ENCODE assay signal across 11 cellular contexts in genomic region chr19:18155095-18156087, GRCh38. TPM values are rescaled to one million over a fixed set of nuclear protein-coding genes. Genes with fewer than 3 reads are reported as not detected.
A peak's percentile ranks its signal among the peaks of the same experiment; 100 is the strongest.
DNase-seq lines count a peak whose midpoint lies in the region; ATAC-seq and TF ChIP-seq lines count a peak whose summit lies in the region.
"Had no signal": no experiment of that assay in that cellular context is flagged by ENCODE, and none has a peak within 500 bp of the region (broad histone marks: within the 10 kb centered on the region; RNA-seq: fewer than 3 reads in every experiment).

No MANE protein-coding gene starts in this region.

- POLR2A ChIA-PET in activated CD4-positive, alpha-beta memory T cell treated with anti-CD3 and anti-CD28 coated beads for 36 hours (lab: Charles Lee): no interaction called here

- TF ChIP-seq CTCF in left ventricle myocardium inferior (IDR thresholded peaks at IDR 0.05; ENCODE audit: borderline replicate concordance) (no peak), chondrocyte (IDR thresholded peaks at IDR 0.05) (no peak), nephron (IDR thresholded peaks at IDR 0.05; ENCODE audit: unreplicated experiment in 3 of 3) (no peak), vagina (IDR thresholded peaks at IDR 0.05) (no peak), osteocyte (IDR thresholded peaks at IDR 0.05) (no peak)

- H3K27me3 Mint-ChIP-seq in chondrocyte (ENCODE audit: low read depth): no peaks in the 10 kb centered on the region
- no peaks in the 10 kb centered on the region for H3K27me3 Mint-ChIP-seq in nephron (ENCODE audit: low read depth)
- no peaks in the 10 kb centered on the region for H3K27me3 Mint-ChIP-seq in stimulated activated naive B cell treated with anti-CD40 and anti-IgM and Interleukin-4, amounts not matched to agents 10 μg/mL and 1 μg/mL and 100 μg/mL, for 72 hours
- no peaks in the 10 kb centered on the region for H3K27me3 Mint-ChIP-seq in osteocyte (ENCODE audit: unreplicated experiment)
- H3K27me3 Mint-ChIP-seq in activated CD4-positive, alpha-beta memory T cell treated with anti-CD3 and anti-CD28 coated beads for 36 hours: no peaks in the 10 kb centered on the region

- H3K4me3 ChIP-seq in left ventricle myocardium inferior (no peak overlapping the region), vagina (no peak overlapping the region)

- peaks cover 11% of the 10 kb centered on the region for H3K36me3 ChIP-seq in left ventricle myocardium inferior
- no peaks in the 10 kb centered on the region for H3K36me3 ChIP-seq in vagina

- H3K27ac ChIP-seq in left ventricle myocardium inferior (replicated peaks) (peak overlapping the region; percentile 99), vagina (peak overlapping the region; percentile 76)

- H3K27ac Mint-ChIP-seq in chondrocyte (ENCODE audit: unreplicated experiment) (no peak overlapping the region), nephron (no peak overlapping the region), osteocyte (ENCODE audit: unreplicated experiment) (no peak overlapping the region)
- no peak overlapping the region for H3K27ac Mint-ChIP-seq in stimulated activated naive B cell treated with anti-CD40 and anti-IgM and Interleukin-4, amounts not matched to agents 10 μg/mL and 1 μg/mL and 100 μg/mL, for 72 hours
- H3K27ac Mint-ChIP-seq in activated CD4-positive, alpha-beta memory T cell treated with anti-CD3 and anti-CD28 coated beads for 36 hours: no peak overlapping the region

- no peak overlapping the region for H3K4me3 Mint-ChIP-seq in chondrocyte (ENCODE audit: unreplicated experiment)
- peak overlapping the region; percentile 60 to 87 (median 68) for H3K4me3 Mint-ChIP-seq in nephron
- no peak overlapping the region for H3K4me3 Mint-ChIP-seq in stimulated activated naive B cell treated with anti-CD40 and anti-IgM and Interleukin-4, amounts not matched to agents 10 μg/mL and 1 μg/mL and 100 μg/mL, for 72 hours
- H3K4me3 Mint-ChIP-seq in osteocyte (ENCODE audit: unreplicated experiment): no peak overlapping the region
- H3K4me3 Mint-ChIP-seq in activated CD4-positive, alpha-beta memory T cell treated with anti-CD3 and anti-CD28 coated beads for 36 hours: no peak overlapping the region

- CTCF ChIA-PET in activated CD4-positive, alpha-beta memory T cell treated with anti-CD3 and anti-CD28 coated beads for 36 hours (lab: Charles Lee): interaction anchor here (1.7 kb wide), 1 partner anchor 12 kb away, joined by 5 read pairs; no protein-coding TSS in a partner anchor

- no peak for ATAC-seq in left ventricle myocardium superior
- ATAC-seq in stimulated activated naive B cell treated with anti-CD40 and anti-IgM and Interleukin-4, amounts not matched to agents 10 μg/mL and 1 μg/mL and 100 μg/mL, for 72 hours (replicated peaks): no peak

- peaks cover 37% of the 10 kb centered on the region for H3K4me1 Mint-ChIP-seq in chondrocyte (ENCODE audit: low read depth)
- H3K4me1 Mint-ChIP-seq in nephron: peaks cover 25% of the 10 kb centered on the region
- peaks cover 25 to 45% of the 10 kb centered on the region in 2 donors for H3K4me1 Mint-ChIP-seq in stimulated activated naive B cell treated with anti-CD40 and anti-IgM and Interleukin-4, amounts not matched to agents 10 μg/mL and 1 μg/mL and 100 μg/mL, for 72 hours
- H3K4me1 Mint-ChIP-seq in osteocyte (ENCODE audit: unreplicated experiment): peaks cover 52% of the 10 kb centered on the region
- peaks cover 24% of the 10 kb centered on the region for H3K4me1 Mint-ChIP-seq in activated CD4-positive, alpha-beta memory T cell treated with anti-CD3 and anti-CD28 coated beads for 36 hours (ENCODE audit: low read depth)

- TF ChIP-seq POLR2A in vagina (IDR thresholded peaks at IDR 0.05): no peak

- intact Hi-C loops in left ventricle myocardium inferior (cut with micrococcal nuclease): no loop called here
- intact Hi-C loops in left ventricle myocardium superior (cut with micrococcal nuclease): no loop called here
- intact Hi-C loops in vagina (cut with DNase I): no loop called here
- intact Hi-C loops in activated CD4-positive, alpha-beta memory T cell treated with anti-CD3 and anti-CD28 coated beads for 36 hours (cut with micrococcal nuclease): no loop called here

- H3K27me3 ChIP-seq in left ventricle myocardium inferior (ENCODE audit: low read depth) (no peaks in the 10 kb centered on the region), vagina (no peaks in the 10 kb centered on the region)

- H3K9me3 ChIP-seq in left ventricle myocardium inferior (replicated peaks) (no peaks in the 10 kb centered on the region), vagina (no peaks in the 10 kb centered on the region)

- no peaks in the 10 kb centered on the region for H3K9me3 Mint-ChIP-seq in chondrocyte (ENCODE audit: low read depth)
- H3K9me3 Mint-ChIP-seq in nephron: no peaks in the 10 kb centered on the region
- H3K9me3 Mint-ChIP-seq in stimulated activated naive B cell treated with anti-CD40 and anti-IgM and Interleukin-4, amounts not matched to agents 10 μg/mL and 1 μg/mL and 100 μg/mL, for 72 hours: no peaks in the 10 kb centered on the region
- no peaks in the 10 kb centered on the region for H3K9me3 Mint-ChIP-seq in osteocyte (ENCODE audit: unreplicated experiment)
- H3K9me3 Mint-ChIP-seq in activated CD4-positive, alpha-beta memory T cell treated with anti-CD3 and anti-CD28 coated beads for 36 hours: no peaks in the 10 kb centered on the region
- H3K9me3 Mint-ChIP-seq: HFFc6 had no signal

- H3K4me1 ChIP-seq in left ventricle myocardium inferior (peaks cover 67% of the 10 kb centered on the region), vagina (peaks cover 64% of the 10 kb centered on the region)

- DNase-seq in left ventricle myocardium inferior (no peak), left ventricle myocardium superior (no peak), chondrocyte (ENCODE audit: low spot score) (peak; percentile 89), vagina (ENCODE audit: extremely low spot score in 2 of 2) (no peak), osteocyte (ENCODE audit: extremely low spot score, unreplicated experiment) (no peak)
- DNase-seq in stimulated activated naive B cell treated with anti-CD40 and anti-IgM and Interleukin-4, amounts not matched to agents 10 μg/mL and 1 μg/mL and 100 μg/mL, for 72 hours: no peak
- DNase-seq in activated CD4-positive, alpha-beta memory T cell treated with anti-CD3 and anti-CD28 coated beads for 36 hours: no peak
- DNase-seq: glutamatergic neuron, HFFc6, kidney had no signal

- peaks cover under 1% of the 10 kb centered on the region for H3K36me3 Mint-ChIP-seq in chondrocyte (ENCODE audit: low read depth)
- H3K36me3 Mint-ChIP-seq in nephron (ENCODE audit: low read depth): peaks cover 10% of the 10 kb centered on the region
- peaks cover 13 to 17% of the 10 kb centered on the region in 2 donors for H3K36me3 Mint-ChIP-seq in stimulated activated naive B cell treated with anti-CD40 and anti-IgM and Interleukin-4, amounts not matched to agents 10 μg/mL and 1 μg/mL and 100 μg/mL, for 72 hours
- H3K36me3 Mint-ChIP-seq in osteocyte (ENCODE audit: unreplicated experiment): no peaks in the 10 kb centered on the region
- H3K36me3 Mint-ChIP-seq in activated CD4-positive, alpha-beta memory T cell treated with anti-CD3 and anti-CD28 coated beads for 36 hours: no peaks in the 10 kb centered on the region

RNA-seq across cellular contexts. Expression of gene PIK3R2, which starts 2.4 kb away (rescaled TPM):
- 28.0 TPM for total RNA-seq in left ventricle myocardium inferior
- 29.6 TPM for total RNA-seq in left ventricle myocardium superior
- 67.6 to 96.3 TPM (median 73.1 TPM) in 3 replicates for total RNA-seq in chondrocyte
- 24.8 TPM for total RNA-seq in vagina
- 67.2 and 68.1 TPM in 2 replicates for total RNA-seq in osteocyte
- 10 to 100 TPM; 14.9 to 19.1 TPM for total RNA-seq in activated CD4-positive, alpha-beta memory T cell treated with anti-CD3 and anti-CD28 coated beads for 36 hours

RNA-seq across cellular contexts. Expression of gene IFI30, which starts 18.2 kb away (rescaled TPM):
- total RNA-seq in left ventricle myocardium inferior (23.3 TPM), left ventricle myocardium superior (20.6 TPM), chondrocyte (0.33 to 2.1 TPM (median 1.7 TPM) in 3 replicates), vagina (43.7 TPM), osteocyte (not detected in 2 replicates)
- total RNA-seq in activated CD4-positive, alpha-beta memory T cell treated with anti-CD3 and anti-CD28 coated beads for 36 hours: 10 to 100 TPM; 23.7 to 26.9 TPM

RNA-seq across cellular contexts. Expression of gene MPV17L2, which starts 37.6 kb away (rescaled TPM):
- 12.5 TPM for total RNA-seq in left ventricle myocardium inferior
- total RNA-seq in left ventricle myocardium superior: 9.0 TPM
- 10.9 to 14.2 TPM (median 12.8 TPM) in 3 replicates for total RNA-seq in chondrocyte
- total RNA-seq in vagina: 10.3 TPM
- total RNA-seq in osteocyte: 11.6 and 12.7 TPM in 2 replicates
- 1 to 10 TPM; 6.4 to 7.3 TPM for total RNA-seq in activated CD4-positive, alpha-beta memory T cell treated with anti-CD3 and anti-CD28 coated beads for 36 hours

RNA-seq across cellular contexts. Expression of gene RAB3A, which starts 48.5 kb away (rescaled TPM):
- total RNA-seq in left ventricle myocardium inferior: 37.4 TPM
- total RNA-seq in left ventricle myocardium superior: 35.5 TPM
- total RNA-seq in chondrocyte: 3.4 to 6.1 TPM (median 3.8 TPM) in 3 replicates
- 5.6 TPM for total RNA-seq in vagina
- total RNA-seq in osteocyte: 2.9 and 3.2 TPM in 2 replicates
- total RNA-seq in activated CD4-positive, alpha-beta memory T cell treated with anti-CD3 and anti-CD28 coated beads for 36 hours: 1 to 10 TPM; 3.9 to 4.3 TPM

RNA-seq across cellular contexts. Expression of gene MAST3, which starts 57.8 kb away (rescaled TPM):
- total RNA-seq in left ventricle myocardium inferior: 4.6 TPM
- total RNA-seq in left ventricle myocardium superior: 5.6 TPM
- 9.7 to 10.1 TPM (median 10.0 TPM) in 3 replicates for total RNA-seq in chondrocyte
- 9.6 TPM for total RNA-seq in vagina
- 7.6 and 8.0 TPM in 2 replicates for total RNA-seq in osteocyte
- 10 to 100 TPM; 22.5 to 23.8 TPM for total RNA-seq in activated CD4-positive, alpha-beta memory T cell treated with anti-CD3 and anti-CD28 coated beads for 36 hours

Comparison
In these comparisons a context has a peak if more than half of its experiments do, and no peak if none do; other contexts are left out.
1. H3K4me3 Mint-ChIP-seq: peak in nephron (3 of 3); none in chondrocyte (single experiment), stimulated activated naive B cell treated with anti-CD40 and anti-IgM and Interleukin-4, amounts not matched to agents 10 μg/mL and 1 μg/mL and 100 μg/mL, for 72 hours (0 of 2), osteocyte (single experiment) and activated CD4-positive, alpha-beta memory T cell treated with anti-CD3 and anti-CD28 coated beads for 36 hours (single experiment).